ENCODE assay signal across 8 cellular contexts in the genomic region with DNA sequence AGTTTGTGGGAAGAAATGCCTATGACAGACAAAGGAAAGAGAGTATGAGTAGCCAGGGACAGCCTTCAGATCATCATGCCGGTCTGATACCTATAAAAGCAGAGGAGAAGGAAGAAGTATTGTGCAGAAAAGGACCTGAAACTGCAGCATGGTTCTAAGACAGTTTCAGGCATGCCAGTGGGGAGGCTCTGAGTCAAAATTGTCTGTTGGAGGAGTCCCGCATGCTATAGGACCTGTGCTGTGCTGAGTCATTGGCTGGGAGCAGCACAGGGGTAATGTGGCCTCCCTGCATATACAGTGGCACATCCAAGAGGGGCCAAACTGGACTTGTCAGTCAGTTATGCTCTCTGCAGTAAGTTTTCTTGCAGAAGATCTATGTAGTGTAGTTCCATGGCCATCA. TPM values are rescaled to one million over a fixed set of nuclear protein-coding genes. Genes with fewer than 3 reads are reported as not detected.
DNase-seq lines count a peak whose midpoint lies in the region; ATAC-seq, FAIRE-seq and TF ChIP-seq lines count a peak whose summit lies in the region.

No MANE protein-coding gene starts in this region.

- no peak overlapping the region for H3K27ac Mint-ChIP-seq in activated naive CD4-positive, alpha-beta T cell treated with anti-CD3 and anti-CD28 coated beads, Interleukin-2, amount 50 U/mL, for 72 hours
- no peak overlapping the region for H3K27ac Mint-ChIP-seq in progenitor cell of endocrine pancreas

- no peak for TF ChIP-seq POLR2A in GM12892 (IDR thresholded peaks at IDR 0.05; ENCODE audit: low read depth, low read length)

- no peaks in the 10 kb centered on the region for H3K4me1 Mint-ChIP-seq in progenitor cell of endocrine pancreas (ENCODE audit: low read depth)

- DNase-seq in GM12892 (ENCODE audit: insufficient read length) = peak; percentile 28
- DNase-seq in activated naive CD4-positive, alpha-beta T cell treated with anti-CD3 and anti-CD28 coated beads, Interleukin-2, amount 50 U/mL, for 72 hours (ENCODE audit: low spot score in 2 of 2) = peak in 1 of 2 donors; percentile 35
- DNase-seq in DMS79 treated with DMSO at 0.1 percent for 48 hours (lab: John Stamatoyannopoulos, UW) = no peak
- no peak for DNase-seq in HPDE6-E6E7 (ENCODE audit: extremely low spot score)
- DNase-seq in LoVo (ENCODE audit: low spot score) = no peak
- DNase-seq in progenitor cell of endocrine pancreas (ENCODE audit: low spot score, unreplicated experiment) = no peak

- H3K36me3 Mint-ChIP-seq in activated naive CD4-positive, alpha-beta T cell treated with anti-CD3 and anti-CD28 coated beads, Interleukin-2, amount 50 U/mL, for 72 hours = no peaks in the 10 kb centered on the region
- no peaks in the 10 kb centered on the region for H3K36me3 Mint-ChIP-seq in progenitor cell of endocrine pancreas (ENCODE audit: insufficient read depth)

- no peaks in the 10 kb centered on the region for H3K9me3 Mint-ChIP-seq in activated naive CD4-positive, alpha-beta T cell treated with anti-CD3 and anti-CD28 coated beads, Interleukin-2, amount 50 U/mL, for 72 hours
- no peaks in the 10 kb centered on the region for H3K9me3 Mint-ChIP-seq in progenitor cell of endocrine pancreas (ENCODE audit: low read depth)

- ATAC-seq in GM19467 (IDR thresholded peaks at IDR 0.05; ENCODE audit: unreplicated experiment) = peak; percentile 100
- peak; percentile 99 for ATAC-seq in HG03378 (IDR thresholded peaks at IDR 0.05; ENCODE audit: unreplicated experiment)
- peak; percentile 98 to 100 for ATAC-seq in activated naive CD4-positive, alpha-beta T cell treated with anti-CD3 and anti-CD28 coated beads, Interleukin-2, amount 50 U/mL, for 72 hours

- H3K27me3 Mint-ChIP-seq in progenitor cell of endocrine pancreas = peaks cover 10% of the 10 kb centered on the region

- no peak for TF ChIP-seq CTCF in progenitor cell of endocrine pancreas (IDR thresholded peaks at IDR 0.05; ENCODE audit: unreplicated experiment)

- H3K4me3 Mint-ChIP-seq in progenitor cell of endocrine pancreas (ENCODE audit: low read depth) = no peak overlapping the region

- peak; percentile 54 for FAIRE-seq in GM12892 (lab: Jason Lieb, UNC)

RNA-seq across cellular contexts. Expression of a gene that starts 40.7 kb away (rescaled TPM):
- polyA plus RNA-seq in GM12892 (2012; ENCODE audit: missing spikeins) = not detected
- not detected for total RNA-seq in activated naive CD4-positive, alpha-beta T cell treated with anti-CD3 and anti-CD28 coated beads, Interleukin-2, amount 50 U/mL, for 72 hours
- total RNA-seq in progenitor cell of endocrine pancreas = not detected in 2 replicates
